Comparison of ENCODE assay signal across 30 cellular contexts in genomic region chr7:139455789-139456188, GRCh38. TPM values are rescaled to one million over a fixed set of nuclear protein-coding genes. Genes with fewer than 3 reads are reported as not detected.
"Had no signal": no experiment of that assay in that cellular context is flagged by ENCODE, and none has a peak within 500 bp of the region (broad histone marks: within the 10 kb centered on the region; RNA-seq: fewer than 3 reads in every experiment).

No MANE protein-coding gene starts in this region.

- H3K27ac Mint-ChIP-seq: naive thymus-derived CD4-positive, alpha-beta T cell; natural killer cell treated with Interleukin-12 subunit alpha and Interleukin-12 subunit beta and Interleukin-15 and Interleukin-18, amount 100 ng/mL, for 72 hours; stimulated activated effector memory CD8-positive, alpha-beta T cell treated with anti-CD3 and anti-CD28 coated beads, Interleukin-12 subunit alpha, Interleukin-12 subunit beta, amount 100 ng/mL, for 72 hours; stimulated activated naive CD8-positive, alpha-beta T cell treated with anti-CD3 and anti-CD28 coated beads, Interleukin-15, amount 100 ng/mL, for 72 hours had no signal

- H3K9me3 ChIP-seq: left ventricle myocardium inferior, mucosa of descending colon, pancreas, prostate gland, upper lobe of left lung, vagina had no signal

- DNase-seq: islet precursor cell; left ventricle myocardium inferior; mesendoderm; midbrain; mucosa of descending colon; naive thymus-derived CD4-positive, alpha-beta T cell; nucleus accumbens; pancreas; retina; right cardiac atrium; stimulated activated CD4-positive, alpha-beta T cell treated with anti-CD3 and anti-CD28 coated beads, Interleukin-12 subunit alpha, Interleukin-12 subunit beta, amount 100 ng/mL, for 4 hours; stimulated activated CD4-positive, alpha-beta T cell treated with anti-CD3 and anti-CD28 coated beads, Interleukin-15, amount 100 ng/mL, for 24 hours; stimulated activated CD4-positive, alpha-beta T cell treated with anti-CD3 and anti-CD28 coated beads, Interleukin-2, amount 100 ng/mL, for 24 hours; stimulated activated CD4-positive, alpha-beta T cell treated with anti-CD3 and anti-CD28 coated beads, Interleukin-4, amount 100 ng/mL, for 24 hours; stimulated activated naive CD4-positive, alpha-beta T cell; stimulated activated naive CD8-positive, alpha-beta T cell treated with anti-CD3 and anti-CD28 coated beads, Interleukin-15, amount 100 ng/mL, for 72 hours; substantia nigra; upper lobe of left lung had no signal

- H3K27me3 Mint-ChIP-seq: naive thymus-derived CD4-positive, alpha-beta T cell; natural killer cell treated with Interleukin-12 subunit alpha and Interleukin-12 subunit beta and Interleukin-15 and Interleukin-18, amount 100 ng/mL, for 72 hours; stimulated activated naive CD8-positive, alpha-beta T cell treated with anti-CD3 and anti-CD28 coated beads, Interleukin-15, amount 100 ng/mL, for 72 hours had no signal

- H3K9me3 Mint-ChIP-seq: naive thymus-derived CD4-positive, alpha-beta T cell; natural killer cell treated with Interleukin-12 subunit alpha and Interleukin-12 subunit beta and Interleukin-15 and Interleukin-18, amount 100 ng/mL, for 72 hours; neural crest cell; stimulated activated effector memory CD8-positive, alpha-beta T cell treated with anti-CD3 and anti-CD28 coated beads, Interleukin-12 subunit alpha, Interleukin-12 subunit beta, amount 100 ng/mL, for 72 hours; stimulated activated naive CD8-positive, alpha-beta T cell treated with anti-CD3 and anti-CD28 coated beads, Interleukin-15, amount 100 ng/mL, for 72 hours had no signal

- H3K27ac ChIP-seq: left ventricle myocardium inferior, pancreas, prostate gland, skin epidermis, tibial nerve, upper lobe of left lung, vagina had no signal

- H3K4me1 Mint-ChIP-seq: naive thymus-derived CD4-positive, alpha-beta T cell; stimulated activated effector memory CD8-positive, alpha-beta T cell treated with anti-CD3 and anti-CD28 coated beads, Interleukin-12 subunit alpha, Interleukin-12 subunit beta, amount 100 ng/mL, for 72 hours; stimulated activated naive CD8-positive, alpha-beta T cell treated with anti-CD3 and anti-CD28 coated beads, Interleukin-15, amount 100 ng/mL, for 72 hours had no signal

- H3K36me3 ChIP-seq: left ventricle myocardium inferior, pancreas, prostate gland, tibial nerve, upper lobe of left lung, vagina had no signal

- H3K4me3 ChIP-seq: left ventricle myocardium inferior, lung, mucosa of descending colon, pancreas, prostate gland, skin epidermis, tibial nerve, upper lobe of left lung, vagina had no signal

- H3K36me3 Mint-ChIP-seq: natural killer cell treated with Interleukin-12 subunit alpha and Interleukin-12 subunit beta and Interleukin-15 and Interleukin-18, amount 100 ng/mL, for 72 hours; stimulated activated effector memory CD8-positive, alpha-beta T cell treated with anti-CD3 and anti-CD28 coated beads, Interleukin-12 subunit alpha, Interleukin-12 subunit beta, amount 100 ng/mL, for 72 hours had no signal

- FAIRE-seq: pancreas had no signal

- H3K27me3 ChIP-seq: pancreas, tibial nerve, upper lobe of left lung, vagina had no signal

- H3K4me3 Mint-ChIP-seq: naive thymus-derived CD4-positive, alpha-beta T cell; natural killer cell treated with Interleukin-12 subunit alpha and Interleukin-12 subunit beta and Interleukin-15 and Interleukin-18, amount 100 ng/mL, for 72 hours; neural crest cell; stimulated activated effector memory CD8-positive, alpha-beta T cell treated with anti-CD3 and anti-CD28 coated beads, Interleukin-12 subunit alpha, Interleukin-12 subunit beta, amount 100 ng/mL, for 72 hours; stimulated activated naive CD8-positive, alpha-beta T cell treated with anti-CD3 and anti-CD28 coated beads, Interleukin-15, amount 100 ng/mL, for 72 hours had no signal

- H3K4me1 ChIP-seq: pancreas, prostate gland, upper lobe of left lung, vagina had no signal

- ATAC-seq: mucosa of descending colon; naive thymus-derived CD4-positive, alpha-beta T cell; natural killer cell treated with Interleukin-12 subunit alpha and Interleukin-12 subunit beta and Interleukin-15 and Interleukin-18, amount 100 ng/mL, for 72 hours; pancreas; right cardiac atrium; sciatic nerve; stimulated activated effector memory CD8-positive, alpha-beta T cell treated with anti-CD3 and anti-CD28 coated beads, Interleukin-12 subunit alpha, Interleukin-12 subunit beta, amount 100 ng/mL, for 72 hours; stimulated activated naive CD8-positive, alpha-beta T cell treated with anti-CD3 and anti-CD28 coated beads, Interleukin-15, amount 100 ng/mL, for 72 hours had no signal

RNA-seq across cellular contexts. Expression of gene KLRG2, which starts 27.7 kb away (rescaled TPM):
- total RNA-seq: left ventricle myocardium inferior; mucosa of descending colon; myocyte; naive thymus-derived CD4-positive, alpha-beta T cell; natural killer cell treated with Interleukin-12 subunit alpha and Interleukin-12 subunit beta and Interleukin-15 and Interleukin-18, amount 100 ng/mL, for 72 hours; neural crest cell; osteoblast; right cardiac atrium; urinary bladder had no signal
- polyA plus RNA-seq: naive thymus-derived CD4-positive, alpha-beta T cell; right cardiac atrium had no signal
